Comparison of ENCODE assay signal across 8 cellular contexts in the genomic region with DNA sequence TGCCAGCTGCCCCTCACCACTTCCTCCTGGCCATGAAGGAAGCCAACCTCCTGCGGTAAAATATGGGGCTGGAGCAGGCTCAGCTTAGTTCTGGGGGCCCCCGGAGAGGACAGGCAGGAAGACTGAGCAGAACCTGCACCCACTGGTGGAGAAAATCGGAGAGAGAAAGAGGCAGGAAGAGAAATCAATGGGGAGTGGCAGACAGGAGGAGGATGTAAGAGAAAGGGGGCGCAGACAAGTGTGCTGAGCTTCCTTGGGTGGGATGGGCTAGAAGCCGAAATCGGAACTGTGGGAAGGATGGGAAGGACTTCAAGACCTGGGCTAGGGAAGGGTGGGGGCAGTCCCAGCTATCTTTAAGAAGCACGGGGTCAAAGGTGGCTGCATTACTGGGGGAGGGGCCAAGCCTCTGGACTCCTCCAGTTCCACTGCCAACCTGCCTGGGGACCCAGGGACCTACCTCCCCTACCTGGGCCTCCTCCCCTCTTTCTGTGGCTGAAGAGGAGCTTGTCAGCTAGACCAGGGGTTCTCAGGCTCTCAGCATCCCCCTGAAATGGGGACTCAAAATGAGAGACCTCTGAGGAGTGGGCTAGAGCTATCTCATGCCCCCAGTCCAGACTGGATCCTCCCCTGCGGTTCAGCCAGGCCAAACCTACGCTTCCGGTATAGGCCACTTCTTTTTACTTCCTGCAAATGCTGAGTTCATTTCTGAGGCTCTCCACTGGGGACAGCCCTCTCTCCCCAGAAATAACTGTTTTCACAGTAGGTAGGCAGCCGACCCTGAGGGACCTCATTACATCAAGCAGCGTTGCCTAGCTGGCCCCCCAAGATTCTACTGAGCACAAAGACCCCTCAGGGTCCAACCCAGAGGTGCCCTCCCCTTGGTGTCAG. TPM values are rescaled to one million over a fixed set of nuclear protein-coding genes. Genes with fewer than 3 reads are reported as not detected.
DNase-seq lines count a peak whose midpoint lies in the region; ATAC-seq, FAIRE-seq and TF ChIP-seq lines count a peak whose summit lies in the region.

No MANE protein-coding gene starts in this region.

- intact Hi-C loops in K562 (cut with micrococcal nuclease), result no loop called here
- intact Hi-C loops in transverse colon (cut with DNase I; ENCODE audit: low total_unique reads), result no loop called here

- H3K79me2 ChIP-seq in K562 (ENCODE audit: control insufficient read depth, insufficient read depth, low read length), result no peaks in the 10 kb centered on the region

- no peak overlapping the region for H3K4me3 ChIP-seq in K562
- H3K4me3 ChIP-seq in transverse colon, result no peak overlapping the region

- no peaks in the 10 kb centered on the region for H3K9me3 ChIP-seq in K562 (replicated peaks; ENCODE audit: control insufficient read depth, insufficient read depth, low read depth, low read length)
- H3K9me3 ChIP-seq in transverse colon, result no peaks in the 10 kb centered on the region

- POLR2A ChIA-PET in K562 (lab: Yijun Ruan, JAX), result interaction anchor here (0.6 kb wide), 1 partner anchor 1521 kb away, joined by 4 read pairs; no protein-coding TSS in a partner anchor

- H2AFZ ChIP-seq in K562 (ENCODE audit: low read depth, low read length), result peak overlapping the region; percentile 93

- TF ChIP-seq EP300 in K562 (IDR thresholded peaks at IDR 0.05; ENCODE audit: low read length) (no peak), transverse colon (IDR thresholded peaks at IDR 0.05; ENCODE audit: low read depth) (no peak)

- DNase-seq in GM12891 (ENCODE audit: insufficient read length, low spot score) (peak; percentile 68), K562 (ENCODE audit: extremely low read depth in 1 of 4, low spot score in 3 of 4) (peak; percentile 33 to 52 (median 42)), transverse colon (peak; percentile 10), 8988T (no peak), cerebellum (ENCODE audit: low spot score) (no peak), SW480 (ENCODE audit: low spot score) (no peak)

- H3K4me1 ChIP-seq in K562 (replicated peaks in 1 of 2; ENCODE audit: control insufficient read depth in 2 of 2, insufficient read depth in 2 of 2, low read length in 2 of 2) (peaks cover 9 to 12% of the 10 kb centered on the region in 2 experiments; a peak in 4 of 5 replicates), transverse colon (peaks cover 0 to 14% (median 12%) of the 10 kb centered on the region in 4 donors)

- 0 out of 4 replicates have a peak, but pooled peaks of 1 of the 2 experiments have one; percentile 11 for TF ChIP-seq RAD21 in K562 (CRISPR knock-in tag; conservative IDR thresholded peaks at IDR 0.05 in 1 of 2, IDR thresholded peaks at IDR 0.05 in 1 of 2)

- BruUV-seq in K562 (replicated peaks; lab: Mats Ljungman, UMichigan), result no TSS peak

- H3K36me3 ChIP-seq in K562 (ENCODE audit: control insufficient read depth, insufficient read depth, low read length), result no peaks in the 10 kb centered on the region
- no peaks in the 10 kb centered on the region for H3K36me3 ChIP-seq in transverse colon

- no peak for TF ChIP-seq POLR2A in GM12891 (IDR thresholded peaks at IDR 0.05; ENCODE audit: low read depth, low read length)
- no peak for TF ChIP-seq POLR2A in K562 (conservative IDR thresholded peaks at IDR 0.05)
- no peak for TF ChIP-seq POLR2A in transverse colon (IDR thresholded peaks at IDR 0.05)

- H3K4me2 ChIP-seq in K562 (ENCODE audit: insufficient read depth, low read length), result peak overlapping the region; percentile 37

- FAIRE-seq in GM12891 (lab: Jason Lieb, UNC), result peak; percentile 82
- peak; percentile 58 for FAIRE-seq in K562 (lab: Jason Lieb, UNC)

- H3K9ac ChIP-seq in K562 (ENCODE audit: insufficient read depth in 1 of 2, low read depth in 2 of 2, low read length in 2 of 2), result no peak overlapping the region

- H3K27me3 ChIP-seq in K562 (ENCODE audit: control insufficient read depth in 2 of 2, insufficient read depth in 2 of 2, low read length in 2 of 2) (peaks cover 0 to 9% of the 10 kb centered on the region in 2 experiments; a peak in 2 of 5 replicates), transverse colon (no peaks in the 10 kb centered on the region)

- CTCF ChIA-PET in K562 (lab: Yijun Ruan, JAX; ENCODE audit: low intra/inter-chr PET ratio), result no interaction called here

- TF ChIP-seq CTCF in K562 (IDR thresholded peaks at IDR 0.05 in 2 of 3, conservative IDR thresholded peaks at IDR 0.05 in 1 of 3; ENCODE audit: insufficient read depth in 2 of 3, low read depth in 1 of 3, low read length in 3 of 3) (peak; percentile 16 to 37 (median 22); a peak in 3 of 6 replicates), transverse colon (IDR thresholded peaks at IDR 0.05) (no peak)

- ATAC-seq in GM21381 (IDR thresholded peaks at IDR 0.05; ENCODE audit: unreplicated experiment) (peak; percentile 93), HG03565 (IDR thresholded peaks at IDR 0.05; ENCODE audit: unreplicated experiment) (peak; percentile 80), K562 (peak; percentile 85)

- no peaks in the 10 kb centered on the region for H4K20me1 ChIP-seq in K562 (replicated peaks; ENCODE audit: control insufficient read depth, insufficient read depth, low read length)

- in situ Hi-C loops in K562 (cut with MboI), result no loop called here
- in situ Hi-C loops in transverse colon (cut with MboI; ENCODE audit: low pct_ligation_motif_present in 1 of 4, low pct_unique_long_range_greater_than_20kb in 1 of 4, low sequenced_read_pairs in 3 of 4), result no loop called here

- 33% methylated on average over 9 of the region's 12 CpGs for WGBS in K562 (ENCODE audit: insufficient coverage, low coverage, missing lambda C conversion rate)
- 82 to 85% methylated on average over 5 to 12 of the region's 12 CpGs for WGBS in transverse colon (ENCODE audit: low coverage in 1 of 2), 2 donors

- H3K27ac ChIP-seq in K562 (ENCODE audit: extremely low read depth, low read depth, low read length) (peak overlapping the region; percentile 41; the same call in 2 of the 3 replicates), transverse colon (peak overlapping the region; percentile 25 to 38 (median 28))

- H3K9me1 ChIP-seq in K562 (ENCODE audit: control insufficient read depth, insufficient read depth, low read length), result no peaks in the 10 kb centered on the region

TF ChIP-seq in GM12891, 5 proteins besides CTCF, POLR2A, EP300 and RAD21:
- TF ChIP-seq TAF1 (IDR thresholded peaks at IDR 0.05; ENCODE audit: low read depth, low read length) (peak; percentile 36; the same call in 1 of the 2 replicates), POU2F2 (IDR thresholded peaks at IDR 0.05; ENCODE audit: low read depth, low read length) (no peak)

TF ChIP-seq in K562, 482 proteins besides CTCF, POLR2A, EP300 and RAD21 (continues in another document):
- peak; percentile 58 for TF ChIP-seq GABPA (tag; conservative IDR thresholded peaks at IDR 0.05; ENCODE audit: low read depth)
- peak; percentile 47 for TF ChIP-seq NR2C1 (IDR thresholded peaks at IDR 0.05)
- 0 out of 2 replicates have a peak, but pooled peaks have one; percentile 22 for TF ChIP-seq NR2C1 (tag; IDR thresholded peaks at IDR 0.05)
- TF ChIP-seq HCFC1 (IDR thresholded peaks at IDR 0.05; ENCODE audit: low read depth, low read length), result no peak
- peak; percentile 39; the same call in 1 of the 2 replicates for TF ChIP-seq ETV1 (tag; conservative IDR thresholded peaks at IDR 0.05; ENCODE audit: low read depth)
- no peak for TF ChIP-seq THRB (CRISPR knock-in tag; conservative IDR thresholded peaks at IDR 0.05)
- TF ChIP-seq SMAD3 (CRISPR knock-in tag; conservative IDR thresholded peaks at IDR 0.05), result no peak
- no peak for TF ChIP-seq RBM25 (IDR thresholded peaks at IDR 0.05; ENCODE audit: low read depth, low read length, severe bottlenecking)
- no peak for TF ChIP-seq STAT5A (IDR thresholded peaks at IDR 0.05; ENCODE audit: borderline replicate concordance, low read length)
- no peak for TF ChIP-seq PKNOX1 (IDR thresholded peaks at IDR 0.05)
- no peak for TF ChIP-seq HIVEP1 (CRISPR knock-in tag; IDR thresholded peaks at IDR 0.05)

RNA-seq across cellular contexts. Expression of gene B3GNT7, which starts 33.6 kb away (rescaled TPM):
- 2.8 TPM for polyA plus RNA-seq in GM12891 (2012; ENCODE audit: low read depth, missing spikeins)
- not detected in 2 replicates for total RNA-seq in K562 (2011; cell fraction: chromatin; rRNA removed; ENCODE audit: low replicate concordance)
- not detected in 2 replicates for total RNA-seq in K562 (2011; cell fraction: nucleolus; rRNA removed)
- total RNA-seq in K562 (2011; cell fraction: nucleoplasm; rRNA removed), result not detected in 2 replicates
- not detected in 2 replicates for total RNA-seq in K562 (2014; rRNA removed)
- not detected in 2 replicates for total RNA-seq in K562 (2014; rRNA removed; fragmentation: Illumina TruSeq; extraction: Trizol)
- total RNA-seq in K562 (2015; rRNA removed; fragmentation: Illumina TruSeq; extraction: Trizol), result not detected in 2 replicates
- total RNA-seq in K562 (2021), result 0.20 and 0.69 TPM in 2 replicates
- polyA plus RNA-seq in K562 (2011; rRNA removed), result not detected in 2 replicates
- polyA plus RNA-seq in K562 (2011; cell fraction: cytosol; rRNA removed), result not detected in 2 replicates
- polyA plus RNA-seq in K562 (2011; cell fraction: nucleus; rRNA removed), result 0.09 TPM in 1 of 2 replicates, not detected in the other
- polyA plus RNA-seq in K562 (2012), result not detected in 2 replicates
- not detected in 2 replicates for polyA plus RNA-seq in K562 (2014; fragmentation: Illumina TruSeq; extraction: Trizol)
- not detected for polyA plus RNA-seq in K562 (2014; fragmentation: Nextera tagmentation; extraction: Ambion mirVana)
- polyA plus RNA-seq in K562 (2014; rRNA removed), result not detected in 2 replicates
- not detected in 2 replicates for polyA minus RNA-seq in K562 (2011; rRNA and poly(A)+ RNA removed)
- not detected in 2 replicates for polyA minus RNA-seq in K562 (2011; cell fraction: cytosol; rRNA and poly(A)+ RNA removed)
- not detected in 2 replicates for polyA minus RNA-seq in K562 (2011; cell fraction: nucleus; rRNA and poly(A)+ RNA removed)
- 100 to 1,000 TPM in 1 of 4 donors, 10 to 100 TPM in 3; 41.8 to 113 (median 55.2) TPM for total RNA-seq in transverse colon
- 1.2 TPM for total RNA-seq in cerebellum

Comparison
In these comparisons a context has a peak if more than half of its experiments do, and no peak if none do; other contexts are left out.
1. DNase-seq: peak in GM12891 (single experiment), K562 (4 of 4) and transverse colon (single experiment); none in 8988T (single experiment), cerebellum (single experiment) and SW480 (single experiment).
2. CTCF ChIP-seq: peak in K562 (3 of 3); none in transverse colon (0 of 5).
3. RNA of gene B3GNT7, which starts 33.6 kb away (total RNA-seq): 41.8 to 113 TPM in transverse colon; 1.2 TPM in cerebellum (single experiment) and 0.20 to 0.69 TPM in K562; every median in the first group is over 10 times any median in the second.
4. Peak in every context shown above with its lines, with median percentiles within 50 percentile points of each other: ATAC-seq.